ENCODE assay signal across 13 cellular contexts in the genomic region with DNA sequence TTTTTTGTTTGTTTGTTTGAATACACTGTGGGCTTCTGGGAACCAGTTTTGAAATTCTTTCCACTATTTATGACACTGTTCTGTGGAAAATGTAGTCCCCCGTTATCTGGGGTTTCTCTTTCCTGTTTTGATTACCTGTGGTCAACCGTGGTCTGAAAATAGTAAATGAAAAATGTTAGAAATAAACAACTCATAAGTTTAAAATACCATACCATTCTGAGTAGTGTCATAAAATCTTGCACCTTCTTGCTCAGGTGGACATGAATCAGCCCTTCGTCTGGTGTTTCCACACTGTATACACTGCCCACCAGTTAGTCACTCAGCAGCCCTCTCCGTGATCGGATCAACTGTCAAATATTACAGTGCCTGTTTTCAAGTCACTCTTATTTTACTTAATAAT. TPM values are rescaled to one million over a fixed set of nuclear protein-coding genes. Genes with fewer than 3 reads are reported as not detected.
DNase-seq lines count a peak whose midpoint lies in the region; ATAC-seq lines count a peak whose summit lies in the region.
"Had no signal": no experiment of that assay in that cellular context is flagged by ENCODE, and none has a peak within 500 bp of the region (broad histone marks: within the 10 kb centered on the region; RNA-seq: fewer than 3 reads in every experiment).

No MANE protein-coding gene starts in this region.

- peak overlapping the region; percentile 57 for H3K4me3 Mint-ChIP-seq in memory B cell
- H3K4me3 Mint-ChIP-seq in activated T-helper 17 cell treated with anti-CD3 and anti-CD28 coated beads, Interleukin-2, amount 50 U/mL, for 72 hours = no peak overlapping the region
- H3K4me3 Mint-ChIP-seq: natural killer cell had no signal

- H3K9me3 Mint-ChIP-seq in memory B cell = no peaks in the 10 kb centered on the region
- H3K9me3 Mint-ChIP-seq in activated T-helper 17 cell treated with anti-CD3 and anti-CD28 coated beads, Interleukin-2, amount 50 U/mL, for 72 hours = no peaks in the 10 kb centered on the region
- H3K9me3 Mint-ChIP-seq in activated naive CD4-positive, alpha-beta T cell treated with anti-CD3 and anti-CD28 coated beads, Interleukin-2, amount 50 U/mL, for 72 hours = no peaks in the 10 kb centered on the region
- H3K9me3 Mint-ChIP-seq: natural killer cell had no signal

- H3K27ac Mint-ChIP-seq in memory B cell = peak overlapping the region; percentile 67
- H3K27ac Mint-ChIP-seq in activated T-helper 17 cell treated with anti-CD3 and anti-CD28 coated beads, Interleukin-2, amount 50 U/mL, for 72 hours = no peak overlapping the region
- no peak overlapping the region for H3K27ac Mint-ChIP-seq in activated naive CD4-positive, alpha-beta T cell treated with anti-CD3 and anti-CD28 coated beads, Interleukin-2, amount 50 U/mL, for 72 hours
- H3K27ac Mint-ChIP-seq: natural killer cell had no signal

- ATAC-seq in GM18517 (IDR thresholded peaks at IDR 0.05; ENCODE audit: unreplicated experiment) = peak; percentile 41
- peak; percentile 45 for ATAC-seq in GM21576 (IDR thresholded peaks at IDR 0.05; ENCODE audit: unreplicated experiment)
- ATAC-seq in memory B cell (ENCODE audit: low read depth) = no peak
- no peak for ATAC-seq in activated T-helper 17 cell treated with anti-CD3 and anti-CD28 coated beads, Interleukin-2, amount 50 U/mL, for 72 hours (replicated peaks)
- ATAC-seq in activated naive CD4-positive, alpha-beta T cell treated with anti-CD3 and anti-CD28 coated beads, Interleukin-2, amount 50 U/mL, for 72 hours = no peak
- ATAC-seq: gastrocnemius medialis, natural killer cell, right cardiac atrium had no signal

- DNase-seq in HPDE6-E6E7 (ENCODE audit: extremely low spot score) = peak; percentile 49
- no peak for DNase-seq in memory B cell (ENCODE audit: low spot score in 2 of 2)
- no peak for DNase-seq in activated naive CD4-positive, alpha-beta T cell treated with anti-CD3 and anti-CD28 coated beads, Interleukin-2, amount 50 U/mL, for 72 hours (ENCODE audit: low spot score in 2 of 2)
- no peak for DNase-seq in RPMI8226
- DNase-seq: aorta, gastrocnemius medialis, natural killer cell, NCI-H2171 treated with DMSO at 0.1 percent for 48 hours, right cardiac atrium, substantia nigra had no signal

- no peaks in the 10 kb centered on the region for H3K27me3 Mint-ChIP-seq in memory B cell
- H3K27me3 Mint-ChIP-seq in activated T-helper 17 cell treated with anti-CD3 and anti-CD28 coated beads, Interleukin-2, amount 50 U/mL, for 72 hours = peaks cover 22% of the 10 kb centered on the region

- peaks cover under 1% of the 10 kb centered on the region for H3K36me3 Mint-ChIP-seq in memory B cell
- H3K36me3 Mint-ChIP-seq in activated T-helper 17 cell treated with anti-CD3 and anti-CD28 coated beads, Interleukin-2, amount 50 U/mL, for 72 hours (ENCODE audit: low read depth) = peaks cover 3% of the 10 kb centered on the region
- H3K36me3 Mint-ChIP-seq in activated naive CD4-positive, alpha-beta T cell treated with anti-CD3 and anti-CD28 coated beads, Interleukin-2, amount 50 U/mL, for 72 hours = peaks cover 2 to 9% of the 10 kb centered on the region in 2 donors
- H3K36me3 Mint-ChIP-seq: natural killer cell had no signal

- H3K4me1 Mint-ChIP-seq in memory B cell = peaks cover 32% of the 10 kb centered on the region
- no peaks in the 10 kb centered on the region for H3K4me1 Mint-ChIP-seq in activated T-helper 17 cell treated with anti-CD3 and anti-CD28 coated beads, Interleukin-2, amount 50 U/mL, for 72 hours

RNA-seq across cellular contexts. Expression of a gene that starts 5.1 kb away (rescaled TPM):
- total RNA-seq in activated T-helper 17 cell treated with anti-CD3 and anti-CD28 coated beads, Interleukin-2, amount 50 U/mL, for 72 hours = 100 to 1,000 TPM; 163 to 255 TPM
- total RNA-seq in activated naive CD4-positive, alpha-beta T cell treated with anti-CD3 and anti-CD28 coated beads, Interleukin-2, amount 50 U/mL, for 72 hours = 100 to 1,000 TPM; 195 to 220 TPM

Comparison
In these comparisons a context has a peak if more than half of its experiments do, and no peak if none do; other contexts are left out.
1. ATAC-seq: peak in GM18517 (single experiment) and GM21576 (single experiment); none in memory B cell (single experiment), activated T-helper 17 cell treated with anti-CD3 and anti-CD28 coated beads, Interleukin-2, amount 50 U/mL, for 72 hours (single experiment) and activated naive CD4-positive, alpha-beta T cell treated with anti-CD3 and anti-CD28 coated beads, Interleukin-2, amount 50 U/mL, for 72 hours (0 of 2).